ENCODE assay signal across 8 cellular contexts in the genomic region with DNA sequence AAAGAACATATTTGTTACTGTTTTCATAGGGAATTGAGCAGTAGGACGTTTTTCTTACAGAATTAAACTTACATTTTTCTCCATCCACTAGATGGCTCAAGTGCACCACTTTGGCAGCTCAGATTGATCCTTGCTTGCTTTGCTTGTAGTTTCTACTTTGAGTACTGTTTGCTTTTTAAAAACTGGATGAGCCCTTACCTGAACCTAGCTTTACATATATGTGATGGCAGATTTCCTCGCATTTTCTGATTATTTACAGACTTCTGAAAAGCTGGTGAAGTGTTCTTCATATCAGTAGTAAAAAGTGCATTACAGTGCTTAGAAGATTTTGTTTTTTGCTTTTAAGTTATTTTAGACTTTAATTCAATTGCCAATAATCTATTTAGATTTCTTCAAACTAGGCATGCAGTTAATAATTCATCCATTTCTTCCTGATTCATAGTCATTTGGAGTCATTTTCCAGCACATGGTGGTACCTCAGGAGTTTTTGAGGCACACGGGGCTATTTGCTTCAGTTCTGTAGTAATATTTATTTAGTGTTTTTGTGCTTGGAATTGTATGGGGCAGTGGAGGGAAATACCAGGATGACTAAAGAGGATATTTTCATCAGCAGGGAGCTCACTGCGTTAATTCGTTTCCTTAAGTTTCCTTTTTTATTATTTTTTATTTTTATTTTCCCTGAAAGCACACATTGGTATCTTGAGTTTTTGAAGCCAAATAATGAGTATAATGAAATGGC. TPM values are rescaled to one million over a fixed set of nuclear protein-coding genes. Genes with fewer than 3 reads are reported as not detected.
DNase-seq lines count a peak whose midpoint lies in the region; ATAC-seq and TF ChIP-seq lines count a peak whose summit lies in the region.

No MANE protein-coding gene starts in this region.

- no peak overlapping the region for H3K4me3 ChIP-seq in lower lobe of right lung

- ATAC-seq in lower lobe of right lung = peak; percentile 57 to 91
- no peak for ATAC-seq in HG02852 (IDR thresholded peaks at IDR 0.05; ENCODE audit: unreplicated experiment)

- H3K36me3 ChIP-seq in lower lobe of right lung = no peaks in the 10 kb centered on the region

- intact Hi-C loops in lower lobe of right lung (cut with DNase I) = no loop called here

- H3K27me3 ChIP-seq in lower lobe of right lung (ENCODE audit: low read depth) = no peaks in the 10 kb centered on the region

- H3K36me3 Mint-ChIP-seq in type B pancreatic cell = no peaks in the 10 kb centered on the region

- H3K27me3 Mint-ChIP-seq in type B pancreatic cell = no peaks in the 10 kb centered on the region

- H3K4me1 ChIP-seq in lower lobe of right lung = peaks cover 30% of the 10 kb centered on the region

- TF ChIP-seq CTCF in lower lobe of right lung (IDR thresholded peaks at IDR 0.05) (peak; percentile 64), type B pancreatic cell (conservative IDR thresholded peaks at IDR 0.05) (peak; percentile 79)

- peaks cover 22% of the 10 kb centered on the region for H3K4me1 Mint-ChIP-seq in type B pancreatic cell (ENCODE audit: unreplicated experiment)

- H3K27ac ChIP-seq in lower lobe of right lung = no peak overlapping the region

- H3K9me3 Mint-ChIP-seq in type B pancreatic cell = no peaks in the 10 kb centered on the region

- H3K9me3 ChIP-seq in lower lobe of right lung = no peaks in the 10 kb centered on the region

- H3K4me3 Mint-ChIP-seq in type B pancreatic cell = no peak overlapping the region

- peak; percentile 27 for DNase-seq in activated naive CD4-positive, alpha-beta T cell treated with Interleukin-2 at 50 U/mL for 16 hours
- no peak for DNase-seq in activated naive CD4-positive, alpha-beta T cell (lab: John Stamatoyannopoulos, UW)
- DNase-seq in LoVo (ENCODE audit: low spot score) = peak; percentile 57
- DNase-seq in SK-N-DZ (ENCODE audit: low spot score) = peak; percentile 73
- DNase-seq in dermis microvascular lymphatic vessel endothelial cell (ENCODE audit: low read depth in 2 of 2) = peak; percentile 75 to 85
- no peak for DNase-seq in lower lobe of right lung
- no peak for DNase-seq in type B pancreatic cell (ENCODE audit: extremely low spot score, unreplicated experiment)

- H3K27ac Mint-ChIP-seq in type B pancreatic cell = peak overlapping the region; percentile 1

RNA-seq across cellular contexts. Expression of a gene that starts 57.3 kb away (rescaled TPM):
- 68.9 and 88.1 TPM in 2 replicates for polyA plus RNA-seq in SK-N-DZ (2014; cell fraction: cytosol; rRNA removed)
- polyA plus RNA-seq in SK-N-DZ (2014; cell fraction: nucleus; rRNA removed) = 96.6 and 103 TPM in 2 replicates
- 32.3 and 46.3 TPM in 2 replicates for total RNA-seq in dermis microvascular lymphatic vessel endothelial cell
- total RNA-seq in lower lobe of right lung = 47.9 TPM
- 38.9 and 48.4 TPM in 2 replicates for total RNA-seq in type B pancreatic cell (ENCODE audit: low replicate concordance)

Comparison
In these comparisons a context has a peak if more than half of its experiments do, and no peak if none do; other contexts are left out.
1. DNase-seq: peak in activated naive CD4-positive, alpha-beta T cell treated with Interleukin-2 at 50 U/mL for 16 hours (single experiment), LoVo (single experiment), SK-N-DZ (single experiment) and dermis microvascular lymphatic vessel endothelial cell (2 of 2); none in activated naive CD4-positive, alpha-beta T cell (0 of 4), lower lobe of right lung (single experiment) and type B pancreatic cell (single experiment).